15 cellular contexts compared by ENCODE assay signal in genomic region chr20:52031206-52031573, GRCh38.
DNase-seq lines count a peak whose midpoint lies in the region; ATAC-seq and TF ChIP-seq lines count a peak whose summit lies in the region.
"Had no signal": no experiment of that assay in that cellular context is flagged by ENCODE, and none has a peak within 500 bp of the region (broad histone marks: within the 10 kb centered on the region; RNA-seq: fewer than 3 reads in every experiment).

No MANE protein-coding gene starts in this region.

- no peaks in the 10 kb centered on the region for H3K9me3 ChIP-seq in SJSA1 (replicated peaks)
- H3K9me3 ChIP-seq: thoracic aorta had no signal

- H3K4me1 ChIP-seq in SJSA1 (replicated peaks) = peaks cover 32% of the 10 kb centered on the region

- no peak for ATAC-seq in activated CD8-positive, alpha-beta memory T cell treated with anti-CD3 and anti-CD28 coated beads, Interleukin-2, amount 10 ng/mL, durations not matched to agents 7 days and 5 days
- peak; percentile 39 for ATAC-seq in stimulated activated naive CD8-positive, alpha-beta T cell treated with anti-CD3 and anti-CD28 coated beads, Interleukin-15, amount 100 ng/mL, for 72 hours
- ATAC-seq in GM21717 (IDR thresholded peaks at IDR 0.05; ENCODE audit: unreplicated experiment) = no peak
- ATAC-seq in T-cell (replicated peaks in 1 of 4) = no peak

- peak overlapping the region; percentile 29 for H3K27ac Mint-ChIP-seq in activated CD8-positive, alpha-beta memory T cell treated with anti-CD3 and anti-CD28 coated beads, Interleukin-2, amount 10 ng/mL, durations not matched to agents 7 days and 5 days
- H3K27ac Mint-ChIP-seq in stimulated activated naive CD8-positive, alpha-beta T cell treated with anti-CD3 and anti-CD28 coated beads, Interleukin-15, amount 100 ng/mL, for 72 hours = peak overlapping the region; percentile 44 to 74
- H3K27ac Mint-ChIP-seq in T-cell = no peak overlapping the region
- H3K27ac Mint-ChIP-seq: B cell had no signal

- no peaks in the 10 kb centered on the region for H3K36me3 Mint-ChIP-seq in activated CD8-positive, alpha-beta memory T cell treated with anti-CD3 and anti-CD28 coated beads, Interleukin-2, amount 10 ng/mL, durations not matched to agents 7 days and 5 days
- H3K36me3 Mint-ChIP-seq in T-cell = no peaks in the 10 kb centered on the region
- H3K36me3 Mint-ChIP-seq: activated naive CD8-positive, alpha-beta T cell had no signal

- peak overlapping the region; percentile 5; the same call in 1 of the 2 replicates for H3K4me3 ChIP-seq in SJSA1
- no peak overlapping the region for H3K4me3 ChIP-seq in fibroblast of mammary gland (ENCODE audit: control insufficient read depth, low read depth, low read length)
- H3K4me3 ChIP-seq: lung had no signal

- POLR2A ChIA-PET in T-cell (lab: Charles Lee) = interaction anchor here in 1 of 2 donors (0.6 kb wide), 1 partner anchor 15 kb away, joined by 5 read pairs; no protein-coding TSS in a partner anchor

- CTCF ChIA-PET in activated CD8-positive, alpha-beta memory T cell treated with anti-CD3 and anti-CD28 coated beads, Interleukin-2, amount 10 ng/mL, durations not matched to agents 7 days and 5 days (lab: Charles Lee) = no interaction called here
- CTCF ChIA-PET in T-cell (lab: Charles Lee) = interaction anchor here in 1 of 2 donors (1.0 kb wide), 1 partner anchor 24 kb away, joined by 3 read pairs; no protein-coding TSS in a partner anchor

- peaks cover 19% of the 10 kb centered on the region for H3K4me1 Mint-ChIP-seq in activated CD8-positive, alpha-beta memory T cell treated with anti-CD3 and anti-CD28 coated beads, Interleukin-2, amount 10 ng/mL, durations not matched to agents 7 days and 5 days
- peaks cover 24% of the 10 kb centered on the region for H3K4me1 Mint-ChIP-seq in stimulated activated naive CD8-positive, alpha-beta T cell treated with anti-CD3 and anti-CD28 coated beads, Interleukin-15, amount 100 ng/mL, for 72 hours
- peaks cover 14 to 17% (median 15%) of the 10 kb centered on the region in 3 donors for H3K4me1 Mint-ChIP-seq in T-cell
- H3K4me1 Mint-ChIP-seq: B cell had no signal

- H3K36me3 ChIP-seq in SJSA1 = no peaks in the 10 kb centered on the region
- H3K36me3 ChIP-seq: thoracic aorta had no signal

- no peaks in the 10 kb centered on the region for H3K27me3 ChIP-seq in SJSA1 (replicated peaks)

- H3K27me3 Mint-ChIP-seq in activated CD8-positive, alpha-beta memory T cell treated with anti-CD3 and anti-CD28 coated beads, Interleukin-2, amount 10 ng/mL, durations not matched to agents 7 days and 5 days = no peaks in the 10 kb centered on the region
- no peaks in the 10 kb centered on the region for H3K27me3 Mint-ChIP-seq in stimulated activated naive CD8-positive, alpha-beta T cell treated with anti-CD3 and anti-CD28 coated beads, Interleukin-15, amount 100 ng/mL, for 72 hours
- peaks cover 0 to 4% of the 10 kb centered on the region in 2 donors for H3K27me3 Mint-ChIP-seq in T-cell
- H3K27me3 Mint-ChIP-seq: activated naive CD8-positive, alpha-beta T cell had no signal

- no peak for TF ChIP-seq CTCF in fibroblast of mammary gland (conservative IDR thresholded peaks at IDR 0.05; ENCODE audit: control insufficient read depth, insufficient read depth, low read depth, low read length)

- no peaks in the 10 kb centered on the region for H3K9me3 Mint-ChIP-seq in activated CD8-positive, alpha-beta memory T cell treated with anti-CD3 and anti-CD28 coated beads, Interleukin-2, amount 10 ng/mL, durations not matched to agents 7 days and 5 days (ENCODE audit: low read depth)
- no peaks in the 10 kb centered on the region for H3K9me3 Mint-ChIP-seq in stimulated activated naive CD8-positive, alpha-beta T cell treated with anti-CD3 and anti-CD28 coated beads, Interleukin-15, amount 100 ng/mL, for 72 hours
- H3K9me3 Mint-ChIP-seq in T-cell = no peaks in the 10 kb centered on the region

- no peak overlapping the region for H3K4me3 Mint-ChIP-seq in activated CD8-positive, alpha-beta memory T cell treated with anti-CD3 and anti-CD28 coated beads, Interleukin-2, amount 10 ng/mL, durations not matched to agents 7 days and 5 days
- peak overlapping the region in 1 of 2 donors; percentile 65 for H3K4me3 Mint-ChIP-seq in stimulated activated naive CD8-positive, alpha-beta T cell treated with anti-CD3 and anti-CD28 coated beads, Interleukin-15, amount 100 ng/mL, for 72 hours
- peak overlapping the region in 1 of 3 donors; percentile 22 for H3K4me3 Mint-ChIP-seq in T-cell
- H3K4me3 Mint-ChIP-seq: activated naive CD8-positive, alpha-beta T cell; B cell had no signal

- peak overlapping the region; percentile 97 for H3K27ac ChIP-seq in SJSA1
- H3K27ac ChIP-seq: thoracic aorta had no signal

- DNase-seq in activated CD8-positive, alpha-beta memory T cell treated with anti-CD3 and anti-CD28 coated beads, Interleukin-2, amount 10 ng/mL, durations not matched to agents 7 days and 5 days = no peak
- no peak for DNase-seq in activated CD8-positive, alpha-beta memory T cell treated with anti-CD3 and anti-CD28 coated beads, Interleukin-2, amount 50 U/mL, for 48 hours
- DNase-seq in SJSA1 (ENCODE audit: low read depth in 1 of 2, low spot score in 2 of 2) (peak in 1 of 2 experiments; percentile 59), fibroblast of mammary gland (ENCODE audit: low read depth) (peak; percentile 14), germinal center (ENCODE audit: low spot score) (no peak), T-cell (no peak)
- peak in 1 of 2 donors; percentile 15 for DNase-seq in stimulated activated naive CD8-positive, alpha-beta T cell treated with anti-CD3 and anti-CD28 coated beads, Interleukin-15, amount 100 ng/mL, for 72 hours
- DNase-seq: activated CD8-positive, alpha-beta memory T cell treated with anti-CD3 and anti-CD28 coated beads for 24 hours; DMS79 treated with DMSO at 0.1 percent for 48 hours; NCI-H524 treated with DMSO at 0.1 percent for 48 hours had no signal

Comparison
In these comparisons a context has a peak if more than half of its experiments do, and no peak if none do; other contexts are left out.
1. H3K27ac Mint-ChIP-seq: peak in activated CD8-positive, alpha-beta memory T cell treated with anti-CD3 and anti-CD28 coated beads, Interleukin-2, amount 10 ng/mL, durations not matched to agents 7 days and 5 days (single experiment) and stimulated activated naive CD8-positive, alpha-beta T cell treated with anti-CD3 and anti-CD28 coated beads, Interleukin-15, amount 100 ng/mL, for 72 hours (2 of 2); none in T-cell (0 of 2).